In the genomic region with DNA sequence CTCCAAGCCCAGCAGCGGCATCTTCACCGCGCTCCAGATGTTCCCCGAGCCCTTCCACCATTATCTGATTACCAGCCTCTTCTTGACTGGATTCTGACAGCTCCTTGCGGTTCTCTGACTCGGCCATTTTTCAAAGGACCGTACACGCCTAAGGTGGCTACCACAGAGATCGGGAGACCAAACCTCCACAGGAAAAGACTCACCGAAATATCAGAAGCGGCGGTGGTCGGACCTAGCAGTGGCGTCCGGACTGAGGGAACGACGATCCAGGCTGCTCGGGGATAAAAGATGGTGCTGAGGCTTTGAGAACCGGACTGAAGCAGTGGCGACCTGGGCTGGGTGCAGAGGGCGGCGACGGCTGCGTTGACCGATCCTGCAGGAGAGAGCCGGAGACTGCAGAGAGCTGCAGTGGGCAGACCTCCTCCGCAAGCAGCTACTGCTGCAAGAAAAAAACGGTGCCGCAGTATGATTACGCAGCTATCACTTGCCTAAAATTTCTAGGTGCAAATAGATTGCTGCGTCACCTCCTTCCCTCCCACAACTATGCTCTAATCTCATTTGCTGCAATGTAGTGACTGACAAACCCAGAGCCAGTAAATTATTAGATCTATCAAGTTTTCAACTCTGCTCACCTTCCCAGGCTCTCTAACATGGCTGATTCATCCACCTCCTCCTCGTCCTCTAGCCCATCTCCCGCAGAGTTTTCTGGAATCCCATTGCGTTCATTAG, we compare ENCODE assay signal across 8 cellular contexts. TPM values are rescaled to one million over a fixed set of nuclear protein-coding genes. Genes with fewer than 3 reads are reported as not detected.
DNase-seq lines count a peak whose midpoint lies in the region; ATAC-seq and TF ChIP-seq lines count a peak whose summit lies in the region.

A gene with protein sequence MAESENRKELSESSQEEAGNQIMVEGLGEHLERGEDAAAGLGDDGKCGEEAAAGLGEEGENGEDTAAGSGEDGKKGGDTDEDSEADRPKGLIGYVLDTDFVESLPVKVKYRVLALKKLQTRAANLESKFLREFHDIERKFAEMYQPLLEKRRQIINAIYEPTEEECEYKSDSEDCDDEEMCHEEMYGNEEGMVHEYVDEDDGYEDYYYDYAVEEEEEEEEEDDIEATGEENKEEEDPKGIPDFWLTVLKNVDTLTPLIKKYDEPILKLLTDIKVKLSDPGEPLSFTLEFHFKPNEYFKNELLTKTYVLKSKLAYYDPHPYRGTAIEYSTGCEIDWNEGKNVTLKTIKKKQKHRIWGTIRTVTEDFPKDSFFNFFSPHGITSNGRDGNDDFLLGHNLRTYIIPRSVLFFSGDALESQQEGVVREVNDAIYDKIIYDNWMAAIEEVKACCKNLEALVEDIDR (minus strand): TSS at position 486 of the 729 bp plus-strand sequence. CDS start 359 bp downstream, at position 127.

- H3K9me3 Mint-ChIP-seq in CD14-positive monocyte (peaks cover 0 to 4% (median 0%) of the 10 kb centered on the region in 7 donors), type B pancreatic cell (no peaks in the 10 kb centered on the region)
- H3K9me3 Mint-ChIP-seq in activated naive CD4-positive, alpha-beta T cell treated with anti-CD3 and anti-CD28 coated beads for 36 hours = no peaks in the 10 kb centered on the region

- H3K4me1 Mint-ChIP-seq in CD14-positive monocyte (peaks cover 15% of the 10 kb centered on the region), type B pancreatic cell (ENCODE audit: unreplicated experiment) (no peaks in the 10 kb centered on the region)
- H3K4me1 Mint-ChIP-seq in activated naive CD4-positive, alpha-beta T cell treated with anti-CD3 and anti-CD28 coated beads for 36 hours (ENCODE audit: low read depth) = peaks cover 19% of the 10 kb centered on the region

- H3K4me3 Mint-ChIP-seq in CD14-positive monocyte (peak within 1 kb of the TSS; percentile 49 to 80), type B pancreatic cell (peak within 1 kb of the TSS; percentile 89)
- H3K4me3 Mint-ChIP-seq in activated naive CD4-positive, alpha-beta T cell treated with anti-CD3 and anti-CD28 coated beads for 36 hours = peak within 1 kb of the TSS; percentile 91

- H2AFZ ChIP-seq in neuron (ENCODE audit: low read depth, low read length) = peak within 1 kb of the TSS; percentile 74

- H3K27ac Mint-ChIP-seq in CD14-positive monocyte = peak within 1 kb of the TSS in 1 of 7 donors; percentile 42
- peak within 1 kb of the TSS; percentile 91 for H3K27ac Mint-ChIP-seq in activated naive CD4-positive, alpha-beta T cell treated with anti-CD3 and anti-CD28 coated beads for 36 hours
- H3K27ac Mint-ChIP-seq in type B pancreatic cell = peak within 1 kb of the TSS; percentile 39

- no peaks in the 10 kb centered on the region for H3K36me3 Mint-ChIP-seq in CD14-positive monocyte
- H3K36me3 Mint-ChIP-seq in activated naive CD4-positive, alpha-beta T cell treated with anti-CD3 and anti-CD28 coated beads for 36 hours (ENCODE audit: low read depth) = no peaks in the 10 kb centered on the region
- H3K36me3 Mint-ChIP-seq in type B pancreatic cell = no peaks in the 10 kb centered on the region

- ATAC-seq in GM21528 (IDR thresholded peaks at IDR 0.05; ENCODE audit: low FRiP score, unreplicated experiment) = peak; percentile 89

- H3K4me3 ChIP-seq in neuron (ENCODE audit: low read length) = peak within 1 kb of the TSS; percentile 63

- H3K27me3 ChIP-seq in neuron (ENCODE audit: insufficient read depth, low read length) = no peaks in the 10 kb centered on the region

- TF ChIP-seq CTCF in CD14-positive monocyte (IDR thresholded peaks at IDR 0.05) (no peak), type B pancreatic cell (conservative IDR thresholded peaks at IDR 0.05) (no peak)

- intact Hi-C loops in CD14-positive monocyte (cut with micrococcal nuclease) = no loop called here
- intact Hi-C loops in activated naive CD4-positive, alpha-beta T cell treated with anti-CD3 and anti-CD28 coated beads for 36 hours (cut with micrococcal nuclease) = loop anchor here (1.0 to 10.0 kb wide), 7 partner anchors 350 to 1943 kb away; a partner anchor contains a TSS
- intact Hi-C loops in head of caudate nucleus (cut with DNase I) = no loop called here

- no peaks in the 10 kb centered on the region for H3K9me3 ChIP-seq in neuron (ENCODE audit: low read length)

- peaks cover 6% of the 10 kb centered on the region for H3K4me1 ChIP-seq in neuron (ENCODE audit: insufficient read depth, low read length)

- H3K27me3 Mint-ChIP-seq in CD14-positive monocyte (ENCODE audit: low read depth in 3 of 3) (peaks cover 13 to 25% (median 18%) of the 10 kb centered on the region in 3 donors), type B pancreatic cell (peaks cover 29% of the 10 kb centered on the region)
- peaks cover 3% of the 10 kb centered on the region for H3K27me3 Mint-ChIP-seq in activated naive CD4-positive, alpha-beta T cell treated with anti-CD3 and anti-CD28 coated beads for 36 hours (ENCODE audit: low read depth)

- CTCF ChIA-PET in activated naive CD4-positive, alpha-beta T cell treated with anti-CD3 and anti-CD28 coated beads for 36 hours (lab: Charles Lee) = no interaction called here

- DNase-seq in CD14-positive monocyte (ENCODE audit: low spot score) (no peak), NCI-H2227 (lab: John Stamatoyannopoulos, UW; ENCODE audit: unreplicated experiment) (peak; percentile 42), head of caudate nucleus (peak; percentile 15 to 80 (median 51)), type B pancreatic cell (ENCODE audit: extremely low spot score, unreplicated experiment) (no peak), HCEC 1CT (no peak)
- DNase-seq in activated naive CD4-positive, alpha-beta T cell treated with anti-CD3 and anti-CD28 coated beads for 36 hours = peak; percentile 59

- no peaks in the 10 kb centered on the region for H3K36me3 ChIP-seq in neuron (ENCODE audit: insufficient read depth, low read length)

RNA-seq across cellular contexts. Expression of the gene that starts here (rescaled TPM):
- not detected for polyA plus RNA-seq in CD14-positive monocyte
- total RNA-seq in activated naive CD4-positive, alpha-beta T cell treated with anti-CD3 and anti-CD28 coated beads for 36 hours = 1 to 10 TPM; 2.5 to 2.7 TPM
- total RNA-seq in type B pancreatic cell (ENCODE audit: low replicate concordance) = 2.1 and 2.5 TPM in 2 replicates

Comparison
In these comparisons a context has a peak if more than half of its experiments do, and no peak if none do; other contexts are left out.
1. DNase-seq: peak in NCI-H2227 (single experiment), activated naive CD4-positive, alpha-beta T cell treated with anti-CD3 and anti-CD28 coated beads for 36 hours (single experiment) and head of caudate nucleus (42 of 42); none in CD14-positive monocyte (single experiment), type B pancreatic cell (single experiment) and HCEC 1CT (single experiment).
2. Peak in every context shown above with its lines, with median percentiles within 50 percentile points of each other: H3K4me3 Mint-ChIP-seq.